In the genomic region with DNA sequence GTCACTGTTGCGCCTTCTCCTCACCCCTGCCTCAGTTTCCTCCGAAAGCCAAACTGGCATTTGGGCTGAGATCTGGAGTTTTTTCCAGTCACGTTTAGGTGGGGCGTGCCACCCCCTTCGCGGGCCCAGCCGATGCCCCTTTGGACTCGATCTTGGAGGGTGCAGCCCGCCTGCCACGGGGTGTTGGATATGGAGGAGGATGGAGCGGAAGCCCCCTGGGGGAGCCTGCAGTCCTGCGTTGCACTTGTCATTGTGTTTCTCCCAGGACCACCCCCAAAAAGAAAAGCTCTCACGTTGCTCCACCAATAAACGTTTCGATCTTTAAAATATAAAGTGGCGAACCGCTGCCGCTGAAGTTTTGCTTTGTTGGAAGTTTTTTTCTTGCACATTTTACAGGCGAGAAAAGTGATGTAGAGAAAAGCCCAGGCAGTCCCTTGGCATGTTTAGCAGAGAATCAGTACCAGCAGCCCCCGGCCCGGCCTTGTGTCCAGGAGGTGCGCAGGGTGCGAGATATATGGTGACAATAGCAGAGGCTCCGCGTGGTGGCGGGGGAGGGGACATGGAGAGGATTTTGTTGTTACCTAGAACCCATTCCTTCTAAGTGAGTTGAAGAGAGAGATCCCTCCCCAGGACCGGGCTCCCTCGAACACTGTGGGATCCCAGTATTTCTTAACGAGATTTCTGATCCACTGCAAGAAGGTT, we compare ENCODE assay signal across 7 cellular contexts. TPM values are rescaled to one million over a fixed set of nuclear protein-coding genes. Genes with fewer than 3 reads are reported as not detected.
A peak's percentile ranks its signal among the peaks of the same experiment; 100 is the strongest.
DNase-seq lines count a peak whose midpoint lies in the region; TF ChIP-seq lines count a peak whose summit lies in the region.

No MANE protein-coding gene starts in this region.

- no peak overlapping the region for H2AFZ ChIP-seq in fibroblast of lung (ENCODE audit: low read length)
- peak overlapping the region; percentile 90 for H2AFZ ChIP-seq in parathyroid adenoma
- no peak overlapping the region for H2AFZ ChIP-seq in OCI-LY7 (ENCODE audit: low read length)

- H3K9ac ChIP-seq in HUES48 (ENCODE audit: low read depth, low read length) (peak overlapping the region; percentile 67), fibroblast of lung (ENCODE audit: insufficient read depth, low read length) (peak overlapping the region; percentile 82), parathyroid adenoma (no peak overlapping the region)

- no peaks in the 10 kb centered on the region for H3K9me2 ChIP-seq in OCI-LY7 (ENCODE audit: insufficient read depth, low read length)

- H3K9me3 ChIP-seq in HUES48 (ENCODE audit: control insufficient read depth, insufficient read depth, low read length) (no peaks in the 10 kb centered on the region), WERI-Rb-1 (ENCODE audit: severe bottlenecking) (no peaks in the 10 kb centered on the region), fibroblast of lung (ENCODE audit: control insufficient read depth, insufficient read depth, low read depth, low read length) (no peaks in the 10 kb centered on the region), parathyroid adenoma (ENCODE audit: control insufficient read depth, low read length) (no peaks in the 10 kb centered on the region), OCI-LY7 (ENCODE audit: low read length) (no peaks in the 10 kb centered on the region)

- H3K4me2 ChIP-seq in fibroblast of lung (ENCODE audit: extremely low read depth, insufficient read depth, low read length) = peak overlapping the region; percentile 89
- peak overlapping the region; percentile 95 for H3K4me2 ChIP-seq in parathyroid adenoma (ENCODE audit: low read length)
- no peak overlapping the region for H3K4me2 ChIP-seq in OCI-LY7 (ENCODE audit: low read length)

- H3K4me3 ChIP-seq in HUES48 (ENCODE audit: low read depth, low read length) (peak overlapping the region; percentile 93), WERI-Rb-1 (ENCODE audit: low read depth, low read length) (peak overlapping the region; percentile 85), fibroblast of lung (replicated peaks in 1 of 4; ENCODE audit: control extremely low read depth in 1 of 4, insufficient read depth in 1 of 4, low read depth in 3 of 4, low read length in 4 of 4) (peak overlapping the region; percentile 89 to 94 (median 92)), parathyroid adenoma (ENCODE audit: low read depth, low read length) (peak overlapping the region; percentile 60), OCI-LY7 (ENCODE audit: low read depth, low read length, poor library complexity, severe bottlenecking) (no peak overlapping the region)

- H3K27ac ChIP-seq in HUES48 (ENCODE audit: low read depth, low read length) (peak overlapping the region; percentile 40), WERI-Rb-1 (peak overlapping the region; percentile 73), fibroblast of lung (ENCODE audit: insufficient read depth, low read length) (peak overlapping the region; percentile 83), parathyroid adenoma (no peak overlapping the region), OCI-LY7 (ENCODE audit: low read depth, low read length, poor library complexity, severe bottlenecking) (no peak overlapping the region)

- DNase-seq in WERI-Rb-1 = peak; percentile 71
- DNase-seq in fibroblast of lung (ENCODE audit: low read depth in 2 of 2) = peak in 1 of 2 donors; percentile 29
- no peak for DNase-seq in NCI-H1436 treated with DMSO at 0.1 percent for 48 hours (lab: John Stamatoyannopoulos, UW)
- no peak for DNase-seq in nucleus accumbens (lab: John Stamatoyannopoulos, UW)
- no peak for DNase-seq in OCI-LY7 (ENCODE audit: low spot score)

- no peaks in the 10 kb centered on the region for H4K20me1 ChIP-seq in fibroblast of lung (ENCODE audit: control insufficient read depth, extremely low read depth, insufficient read depth, low read length)
- H4K20me1 ChIP-seq in OCI-LY7 (ENCODE audit: insufficient read depth, low read length) = no peaks in the 10 kb centered on the region

- no TSS peak for BruUV-seq in OCI-LY7 (replicated peaks; lab: Mats Ljungman, UMichigan)

- TF ChIP-seq CTCF in WERI-Rb-1 (IDR thresholded peaks at IDR 0.05; ENCODE audit: low read depth, low read length) = no peak
- no peak for TF ChIP-seq CTCF in fibroblast of lung (conservative IDR thresholded peaks at IDR 0.05 in 1 of 2, IDR thresholded peaks at IDR 0.05 in 1 of 2; ENCODE audit: low read depth in 1 of 2, low read length in 2 of 2)
- TF ChIP-seq CTCF in parathyroid adenoma (IDR thresholded peaks at IDR 0.05) = no peak
- no peak for TF ChIP-seq CTCF in OCI-LY7 (conservative IDR thresholded peaks at IDR 0.05; ENCODE audit: low read length)

- H3K79me2 ChIP-seq in fibroblast of lung (ENCODE audit: control insufficient read depth, insufficient read depth, low read length) (peaks cover 54% of the 10 kb centered on the region), parathyroid adenoma (no peaks in the 10 kb centered on the region), OCI-LY7 (ENCODE audit: insufficient read depth, low read depth, low read length) (no peaks in the 10 kb centered on the region)

- intact Hi-C loops in OCI-LY7 (cut with micrococcal nuclease; ENCODE audit: unreplicated experiment) = no loop called here

- H3K4me1 ChIP-seq in HUES48 (ENCODE audit: control insufficient read depth, insufficient read depth, low read length) (no peaks in the 10 kb centered on the region; the same call in 1 of the 2 replicates), fibroblast of lung (ENCODE audit: control insufficient read depth, extremely low read depth, insufficient read depth, low read length) (peaks cover 5% of the 10 kb centered on the region), parathyroid adenoma (peaks cover 2% of the 10 kb centered on the region), OCI-LY7 (ENCODE audit: insufficient read depth, low read length, poor library complexity, severe bottlenecking) (peaks cover 9% of the 10 kb centered on the region)

- POLR2A ChIA-PET in OCI-LY7 (lab: Charles Lee) = no interaction called here

- CTCF ChIA-PET in OCI-LY7 (lab: Charles Lee; ENCODE audit: unreplicated experiment) = no interaction called here

- peaks cover 19% of the 10 kb centered on the region for H3K27me3 ChIP-seq in HUES48 (ENCODE audit: control insufficient read depth, insufficient read depth, low read length)
- peaks cover 2% of the 10 kb centered on the region for H3K27me3 ChIP-seq in WERI-Rb-1 (ENCODE audit: insufficient read depth, low read depth, severe bottlenecking)
- H3K27me3 ChIP-seq in fibroblast of lung (ENCODE audit: control insufficient read depth, insufficient read depth, low read length) = no peaks in the 10 kb centered on the region
- H3K27me3 ChIP-seq in parathyroid adenoma (ENCODE audit: control insufficient read depth, insufficient read depth, low read length) = no peaks in the 10 kb centered on the region

- H3K36me3 ChIP-seq in HUES48 (ENCODE audit: control insufficient read depth, insufficient read depth, low read length) (no peaks in the 10 kb centered on the region), WERI-Rb-1 (no peaks in the 10 kb centered on the region; the same call in 1 of the 2 replicates), fibroblast of lung (ENCODE audit: control insufficient read depth, insufficient read depth, low read length) (peaks cover 5% of the 10 kb centered on the region), parathyroid adenoma (ENCODE audit: control insufficient read depth, insufficient read depth, low read length) (no peaks in the 10 kb centered on the region), OCI-LY7 (ENCODE audit: insufficient read depth, low read length) (no peaks in the 10 kb centered on the region)

RNA-seq across cellular contexts. Expression of a gene that starts 0.7 kb away (rescaled TPM):
- total RNA-seq in fibroblast of lung (164 and 265 TPM in 2 replicates), OCI-LY7 (2022) (0.08 and 0.09 TPM in 2 replicates)
- polyA plus RNA-seq in fibroblast of lung = 700 and 797 TPM in 2 replicates
- polyA plus RNA-seq in fibroblast of lung (2012) = 319 and 383 TPM in 2 replicates
- polyA minus RNA-seq in fibroblast of lung (ENCODE audit: low replicate concordance) = 553 and 578 TPM in 2 replicates
- total RNA-seq in OCI-LY7 (2014; rRNA removed; shearing (Covaris generic)) = not detected in 2 replicates

Comparison
In these comparisons a context has a peak if more than half of its experiments do, and no peak if none do; other contexts are left out.
1. H3K27ac ChIP-seq: peak in HUES48 (single experiment), WERI-Rb-1 (single experiment) and fibroblast of lung (single experiment); none in parathyroid adenoma (single experiment) and OCI-LY7 (single experiment).
2. RNA of a gene that starts 0.7 kb away (total RNA-seq): 164 to 265 TPM in fibroblast of lung; 0.08 to 0.09 TPM in OCI-LY7; every median in the first group is over 100 times any median in the second.